ENCODE assay signal across 16 cellular contexts in the genomic region with DNA sequence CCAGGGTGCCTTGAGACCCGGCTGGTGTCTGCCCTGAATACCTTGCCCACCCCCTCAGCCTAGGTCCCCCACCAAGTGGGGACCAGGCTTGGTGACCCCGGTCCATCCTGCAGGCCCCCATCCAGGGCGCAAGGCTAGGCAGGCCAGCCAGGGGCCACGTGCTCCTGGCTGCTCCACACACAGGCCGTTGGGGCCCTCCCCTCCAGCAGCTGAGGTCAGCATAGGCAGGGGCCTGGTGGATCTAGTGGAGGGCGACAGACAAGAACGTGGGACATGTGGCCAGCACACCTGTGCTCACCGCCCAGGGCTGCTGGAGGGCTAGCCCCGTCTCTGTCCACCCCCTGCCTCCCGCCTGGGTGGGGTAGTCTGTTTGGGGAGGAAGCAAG. TPM values are rescaled to one million over a fixed set of nuclear protein-coding genes. Genes with fewer than 3 reads are reported as not detected.
"Had no signal": no experiment of that assay in that cellular context is flagged by ENCODE, and none has a peak within 500 bp of the region (broad histone marks: within the 10 kb centered on the region; RNA-seq: fewer than 3 reads in every experiment).

No MANE protein-coding gene starts in this region.

- H3K36me3 ChIP-seq: gastroesophageal sphincter, tibial artery, uterus had no signal

- H3K4me1 Mint-ChIP-seq: activated naive CD4-positive, alpha-beta T cell treated with anti-CD3 and anti-CD28 coated beads, Interleukin-2, amount 10 ng/mL, durations not matched to agents 7 days and 5 days; activated T-helper 17 cell treated with anti-CD3 and anti-CD28 coated beads, Interleukin-2, amount 50 U/mL, for 72 hours had no signal

- H3K4me3 ChIP-seq: gastroesophageal sphincter, hepatocyte, tibial artery, uterus had no signal

- H3K27ac Mint-ChIP-seq: activated naive CD4-positive, alpha-beta T cell treated with anti-CD3 and anti-CD28 coated beads, Interleukin-2, amount 10 ng/mL, durations not matched to agents 7 days and 5 days; activated T-helper 17 cell treated with anti-CD3 and anti-CD28 coated beads, Interleukin-2, amount 50 U/mL, for 72 hours had no signal

- H3K4me3 Mint-ChIP-seq: activated naive CD4-positive, alpha-beta T cell treated with anti-CD3 and anti-CD28 coated beads, Interleukin-2, amount 10 ng/mL, durations not matched to agents 7 days and 5 days; activated T-helper 17 cell treated with anti-CD3 and anti-CD28 coated beads, Interleukin-2, amount 50 U/mL, for 72 hours had no signal

- H3K36me3 Mint-ChIP-seq: activated naive CD4-positive, alpha-beta T cell treated with anti-CD3 and anti-CD28 coated beads, Interleukin-2, amount 10 ng/mL, durations not matched to agents 7 days and 5 days had no signal

- ATAC-seq: activated T-helper 17 cell treated with anti-CD3 and anti-CD28 coated beads, Interleukin-2, amount 50 U/mL, for 72 hours; gastroesophageal sphincter had no signal

- DNase-seq: activated CD4-positive, alpha-beta T cell treated with anti-CD3 and anti-CD28 coated beads for 48 hours; activated naive CD4-positive, alpha-beta T cell treated with anti-CD3 and anti-CD28 coated beads, Interleukin-2, amount 10 ng/mL, durations not matched to agents 7 days and 5 days; amniotic stem cell; dermis blood vessel endothelial cell; stimulated activated CD4-positive, alpha-beta T cell treated with anti-CD3 and anti-CD28 coated beads, Interleukin-15, amount 100 ng/mL, for 24 hours; stimulated activated CD4-positive, alpha-beta T cell treated with anti-CD3 and anti-CD28 coated beads, Interleukin-4, amount 100 ng/mL, for 24 hours; T1000; tibial artery; uterus had no signal

- H3K9me3 ChIP-seq: gastroesophageal sphincter, tibial artery, uterus had no signal

- H3K9me3 Mint-ChIP-seq: activated naive CD4-positive, alpha-beta T cell treated with anti-CD3 and anti-CD28 coated beads, Interleukin-2, amount 10 ng/mL, durations not matched to agents 7 days and 5 days; activated T-helper 17 cell treated with anti-CD3 and anti-CD28 coated beads, Interleukin-2, amount 50 U/mL, for 72 hours had no signal

- H3K4me1 ChIP-seq: gastroesophageal sphincter, tibial artery, uterus had no signal

RNA-seq across cellular contexts. Expression of a gene that starts 7.5 kb away (rescaled TPM):
- total RNA-seq: activated T-helper 17 cell treated with anti-CD3 and anti-CD28 coated beads, Interleukin-2, amount 50 U/mL, for 72 hours; dermis blood vessel endothelial cell; epithelial cell of proximal tubule; gastroesophageal sphincter; hepatocyte; kidney epithelial cell; liver; mesenteric fat pad; uterus had no signal
